ENCODE assay signal across 15 cellular contexts in genomic region chr4:3451956-3452355, GRCh38. TPM values are rescaled to one million over a fixed set of nuclear protein-coding genes. Genes with fewer than 3 reads are reported as not detected.
DNase-seq lines count a peak whose midpoint lies in the region; ATAC-seq and TF ChIP-seq lines count a peak whose summit lies in the region.
"Had no signal": no experiment of that assay in that cellular context is flagged by ENCODE, and none has a peak within 500 bp of the region (broad histone marks: within the 10 kb centered on the region; RNA-seq: fewer than 3 reads in every experiment).

No MANE protein-coding gene starts in this region.

- H3K4me1 ChIP-seq in IMR-90 (ENCODE audit: control insufficient read depth, insufficient read depth, low read length) (peaks cover 7% of the 10 kb centered on the region; the same call in 1 of the 2 replicates), vagina (peaks cover 31% of the 10 kb centered on the region), HAP-1 (no peaks in the 10 kb centered on the region)
- H3K4me1 ChIP-seq: testis had no signal

- peak overlapping the region; percentile 28; the same call in 1 of the 2 replicates for H3K4me2 ChIP-seq in IMR-90 (ENCODE audit: low read depth, low read length)

- no peak overlapping the region for H2BK15ac ChIP-seq in IMR-90 (ENCODE audit: low read depth, low read length)

- H4K8ac ChIP-seq in IMR-90 (ENCODE audit: low read depth in 2 of 2, low read length in 2 of 2): no peak overlapping the region

- no peaks in the 10 kb centered on the region for H3K36me3 ChIP-seq in IMR-90 (ENCODE audit: control insufficient read depth, insufficient read depth, low read length)
- H3K36me3 ChIP-seq in brain microvascular endothelial cell (replicated peaks): no peaks in the 10 kb centered on the region
- no peaks in the 10 kb centered on the region for H3K36me3 ChIP-seq in vagina
- H3K36me3 ChIP-seq in HAP-1 (replicated peaks): no peaks in the 10 kb centered on the region
- H3K36me3 ChIP-seq: cardiac muscle cell, sigmoid colon had no signal

- H3K4me3 ChIP-seq in IMR-90 (ENCODE audit: insufficient read depth, low read depth, low read length) (no peak overlapping the region), brain microvascular endothelial cell (ENCODE audit: low read depth, low read length) (no peak overlapping the region), vagina (no peak overlapping the region), HAP-1 (no peak overlapping the region)
- H3K4me3 ChIP-seq: cardiac muscle cell, sigmoid colon, testis had no signal

- no peak overlapping the region for H3K18ac ChIP-seq in IMR-90 (ENCODE audit: low read depth, low read length)

- intact Hi-C loops in IMR-90 (cut with micrococcal nuclease) (no loop called here), vagina (cut with DNase I) (no loop called here)

- H3K4ac ChIP-seq in IMR-90 (ENCODE audit: low read depth, low read length): no peak overlapping the region

- no peak overlapping the region for H3K9ac ChIP-seq in IMR-90 (ENCODE audit: low read depth, low read length)

- no peak overlapping the region for H4K5ac ChIP-seq in IMR-90 (ENCODE audit: low read depth, low read length)

- H4K91ac ChIP-seq in IMR-90 (ENCODE audit: insufficient read depth, low read depth, low read length): no peak overlapping the region

- no peak overlapping the region for H2BK5ac ChIP-seq in IMR-90 (ENCODE audit: low read depth, low read length, poor library complexity, severe bottlenecking)

- peak; percentile 93 for ATAC-seq in IMR-90 (ENCODE audit: low read depth)
- ATAC-seq in GM21423 (IDR thresholded peaks at IDR 0.05; ENCODE audit: unreplicated experiment): no peak
- ATAC-seq: natural killer cell had no signal

- H3K9me1 ChIP-seq in IMR-90 (ENCODE audit: insufficient read depth, low read length): no peaks in the 10 kb centered on the region; the same call in 1 of the 2 replicates

- no peak overlapping the region for H2BK20ac ChIP-seq in IMR-90 (ENCODE audit: low read depth, low read length)

- in situ Hi-C loops in IMR-90 (cut with MboI; ENCODE audit: low sequenced_read_pairs) (no loop called here), brain microvascular endothelial cell (cut with HindIII; ENCODE audit: low pct_ligation_motif_present, low sequenced_read_pairs) (no loop called here), HAP-1 (cut with MboI; ENCODE audit: low sequenced_read_pairs) (no loop called here)

- no peak for TF ChIP-seq POLR2A in IMR-90 (IDR thresholded peaks at IDR 0.05; ENCODE audit: low read depth, low read length)
- no peak for TF ChIP-seq POLR2A in vagina (IDR thresholded peaks at IDR 0.05)

- H3K14ac ChIP-seq in IMR-90 (replicated peaks; ENCODE audit: low read depth, low read length): no peak overlapping the region

- peaks cover 9% of the 10 kb centered on the region for H3K9me3 ChIP-seq in IMR-90 (ENCODE audit: control insufficient read depth, insufficient read depth, low read length)
- no peaks in the 10 kb centered on the region for H3K9me3 ChIP-seq in vagina
- peaks cover 3% of the 10 kb centered on the region; the same call in 1 of the 2 replicates for H3K9me3 ChIP-seq in HAP-1
- H3K9me3 ChIP-seq: testis had no signal

- peak; percentile 79 for DNase-seq in IMR-90
- DNase-seq in brain microvascular endothelial cell: peak; percentile 6
- DNase-seq in iris pigment epithelial cell (ENCODE audit: low read depth): peak; percentile 48
- no peak for DNase-seq in vagina (ENCODE audit: extremely low spot score in 2 of 2)
- no peak for DNase-seq in HAP-1 (ENCODE audit: low spot score in 2 of 2)
- DNase-seq in stimulated activated CD4-positive, alpha-beta T cell treated with anti-CD3 and anti-CD28 coated beads, Interleukin-1b, Interleukin-23, amount 100 ng/mL, for 48 hours: no peak
- DNase-seq: activated CD4-positive, alpha-beta T cell treated with anti-CD3 and anti-CD28 coated beads for 48 hours; MM.1S; natural killer cell; sigmoid colon; testis had no signal

- no peak for TF ChIP-seq CTCF in IMR-90 (conservative IDR thresholded peaks at IDR 0.05; ENCODE audit: low read depth, low read length)
- TF ChIP-seq CTCF in brain microvascular endothelial cell (IDR thresholded peaks at IDR 0.05; ENCODE audit: low read depth, low read length, missing control alignments): no peak
- TF ChIP-seq CTCF in vagina (IDR thresholded peaks at IDR 0.05): no peak

- no peaks in the 10 kb centered on the region; the same call in none of the 2 replicates for H4K20me1 ChIP-seq in IMR-90 (ENCODE audit: insufficient read depth, low read length)

- no peak overlapping the region for H3K56ac ChIP-seq in IMR-90 (ENCODE audit: extremely low read depth, insufficient read depth, low read length)

- H3K27me3 ChIP-seq in IMR-90 (ENCODE audit: control insufficient read depth, insufficient read depth, low read length) (peaks cover 2% of the 10 kb centered on the region; the same call in 1 of the 2 replicates), brain microvascular endothelial cell (replicated peaks) (no peaks in the 10 kb centered on the region), vagina (no peaks in the 10 kb centered on the region), HAP-1 (ENCODE audit: low read depth) (no peaks in the 10 kb centered on the region)
- H3K27me3 ChIP-seq: cardiac muscle cell, sigmoid colon, testis had no signal

- H3K27ac ChIP-seq in IMR-90 (ENCODE audit: insufficient read depth, low read length) (no peak overlapping the region), brain microvascular endothelial cell (no peak overlapping the region), vagina (peak overlapping the region; percentile 36)
- H3K27ac ChIP-seq: cardiac muscle cell, sigmoid colon, testis had no signal

- H3K23ac ChIP-seq in IMR-90 (ENCODE audit: low read depth, low read length): no peak overlapping the region

- no CpG with 5 or more reads among the region's 3 CpGs for WGBS in IMR-90 (ENCODE audit: extremely low coverage in 2 of 2, insufficient read length in 1 of 2), 2 experiments

- no TSS peak for BruUV-seq in IMR-90 (replicated peaks; lab: Mats Ljungman, UMichigan)

- CTCF ChIA-PET in IMR-90 (lab: Yijun Ruan, JAX): interaction anchor here (0.9 to 1.6 kb wide), 2 partner anchors 29 to 106 kb away, joined by 4 to 5 read pairs; no protein-coding TSS in a partner anchor

- H2BK120ac ChIP-seq in IMR-90 (ENCODE audit: low read depth, low read length): no peak overlapping the region

- H3K79me1 ChIP-seq in IMR-90 (ENCODE audit: low read depth in 1 of 2, low read length in 2 of 2): no peaks in the 10 kb centered on the region

- dilution Hi-C loops in IMR-90 (cut with HindIII; ENCODE audit: low sequenced_read_pairs, unreplicated experiment): no loop called here

- H2AK9ac ChIP-seq in IMR-90 (replicated peaks; ENCODE audit: low read depth, low read length, poor library complexity): no peak overlapping the region

- no peak for TF ChIP-seq RAD21 in IMR-90 (IDR thresholded peaks at IDR 0.05; ENCODE audit: low read length)

- no peak overlapping the region for H2AK5ac ChIP-seq in IMR-90 (ENCODE audit: low read depth, low read length)

- POLR2A ChIA-PET in IMR-90 (lab: Charles Lee; ENCODE audit: unreplicated experiment): interaction anchor here (1.0 kb wide), 1 partner anchor 20 kb away, joined by 3 read pairs; no protein-coding TSS in a partner anchor

- H2AFZ ChIP-seq in IMR-90 (replicated peaks; ENCODE audit: low read length, poor library complexity): no peak overlapping the region

TF ChIP-seq in IMR-90, 13 proteins besides CTCF, POLR2A, EP300 and RAD21:
- TF ChIP-seq ELK1 (IDR thresholded peaks at IDR 0.05; ENCODE audit: borderline replicate concordance, low read depth, low read length): no peak
- no peak for TF ChIP-seq CEBPB (IDR thresholded peaks at IDR 0.05; ENCODE audit: low read depth, low read length)
- peak; percentile 77 for TF ChIP-seq FOS (IDR thresholded peaks at IDR 0.05; ENCODE audit: low read depth, low read length)

RNA-seq across cellular contexts. Expression of gene HGFAC, which starts 10.2 kb away (rescaled TPM):
- not detected in 2 replicates for total RNA-seq in IMR-90 (2012; rRNA removed)
- 0.05 and 0.23 TPM in 2 replicates for polyA plus RNA-seq in IMR-90 (2012; rRNA removed)
- 0.10 TPM in 1 of 2 replicates, not detected in the other for polyA plus RNA-seq in IMR-90 (2012; cell fraction: cytosol; rRNA removed)
- 1.0 and 3.0 TPM in 2 replicates for polyA plus RNA-seq in IMR-90 (2012; cell fraction: nucleus; rRNA removed; ENCODE audit: low replicate concordance)
- not detected for total RNA-seq in vagina
- total RNA-seq: kidney epithelial cell; T-helper 1 cell treated with Interleukin-12 subunit alpha and Interleukin-12 subunit beta and Interleukin-4 antibody, amounts not matched to agents 30 ng/mL and 1 ng/mL, for 36 hours had no signal

RNA-seq across cellular contexts. Expression of gene DOK7, which starts 11.2 kb away (rescaled TPM):
- total RNA-seq in IMR-90 (2012; rRNA removed) (not detected in 2 replicates), vagina (4.7 TPM)
- not detected in 2 replicates for polyA plus RNA-seq in IMR-90 (2012; rRNA removed)
- polyA plus RNA-seq in IMR-90 (2012; cell fraction: cytosol; rRNA removed): 0.01 TPM in 1 of 2 replicates, not detected in the other
- polyA plus RNA-seq in IMR-90 (2012; cell fraction: nucleus; rRNA removed; ENCODE audit: low replicate concordance): 0.10 and 0.12 TPM in 2 replicates
- total RNA-seq: T-helper 1 cell treated with Interleukin-12 subunit alpha and Interleukin-12 subunit beta and Interleukin-4 antibody, amounts not matched to agents 30 ng/mL and 1 ng/mL, for 36 hours had no signal

Comparison
In these comparisons a context has a peak if more than half of its experiments do, and no peak if none do; other contexts are left out.
1. DNase-seq: peak in IMR-90 (single experiment), brain microvascular endothelial cell (single experiment) and iris pigment epithelial cell (single experiment); none in vagina (0 of 2), HAP-1 (0 of 2) and stimulated activated CD4-positive, alpha-beta T cell treated with anti-CD3 and anti-CD28 coated beads, Interleukin-1b, Interleukin-23, amount 100 ng/mL, for 48 hours (single experiment).